ENCODE assay signal across 9 cellular contexts in the genomic region with DNA sequence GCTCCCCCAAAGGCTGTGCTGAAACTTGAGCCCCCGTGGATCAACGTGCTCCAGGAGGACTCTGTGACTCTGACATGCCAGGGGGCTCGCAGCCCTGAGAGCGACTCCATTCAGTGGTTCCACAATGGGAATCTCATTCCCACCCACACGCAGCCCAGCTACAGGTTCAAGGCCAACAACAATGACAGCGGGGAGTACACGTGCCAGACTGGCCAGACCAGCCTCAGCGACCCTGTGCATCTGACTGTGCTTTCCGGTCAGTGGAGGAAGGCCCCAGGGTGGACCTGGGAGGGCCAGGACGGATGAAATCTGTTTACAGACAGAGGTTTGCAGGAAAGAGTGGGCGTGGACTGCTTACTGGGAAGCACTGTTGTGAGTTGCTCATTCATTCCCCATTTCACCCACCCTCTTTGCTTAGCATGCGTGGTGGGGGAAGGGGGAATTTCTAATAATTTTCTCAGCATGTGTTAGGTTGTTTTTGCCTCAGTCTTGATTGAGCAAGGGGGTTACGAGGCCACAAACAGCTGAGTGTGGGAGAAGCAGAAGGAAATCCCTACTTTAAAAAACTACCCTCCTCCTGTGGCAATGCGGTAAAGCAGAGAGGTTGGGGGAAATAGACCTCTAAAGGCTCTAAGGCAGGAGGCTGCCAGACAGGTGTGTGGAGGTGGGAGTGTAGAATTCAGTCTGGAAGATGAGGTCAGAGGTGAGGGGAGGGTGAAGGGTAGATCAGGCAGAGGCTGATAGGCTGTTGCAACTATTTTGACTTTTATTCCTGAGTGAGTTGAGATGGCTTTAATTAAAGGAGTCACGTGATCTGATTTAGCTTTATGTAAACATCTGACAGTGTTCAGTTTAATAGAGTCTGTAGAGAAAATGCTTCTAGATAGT. TPM values are rescaled to one million over a fixed set of nuclear protein-coding genes. Genes with fewer than 3 reads are reported as not detected.
A peak's percentile ranks its signal among the peaks of the same experiment; 100 is the strongest.
DNase-seq lines count a peak whose midpoint lies in the region; ATAC-seq and TF ChIP-seq lines count a peak whose summit lies in the region.
"Had no signal": no experiment of that assay in that cellular context is flagged by ENCODE, and none has a peak within 500 bp of the region (broad histone marks: within the 10 kb centered on the region; RNA-seq: fewer than 3 reads in every experiment).

No MANE protein-coding gene starts in this region.

- H3K4me3 ChIP-seq in CD8-positive, alpha-beta memory T cell (ENCODE audit: low read length): no peak overlapping the region
- peak overlapping the region; percentile 18 to 40 (median 27) for H3K4me3 ChIP-seq in esophagus muscularis mucosa

- DNase-seq in CD8-positive, alpha-beta memory T cell: no peak
- DNase-seq in NOMO-1 (lab: John Stamatoyannopoulos, UW; ENCODE audit: unreplicated experiment in 2 of 2) (peak; percentile 75 to 77), esophagus muscularis mucosa (ENCODE audit: extremely low spot score) (no peak), posterior vena cava (ENCODE audit: low spot score) (no peak)
- no peak for DNase-seq in activated T-cell treated with anti-CD3 and anti-CD28 coated beads, Interleukin-2, amount 50 U/mL, for 4 hours

- no peaks in the 10 kb centered on the region for H3K4me1 Mint-ChIP-seq in CD8-positive, alpha-beta memory T cell
- H3K4me1 Mint-ChIP-seq in nephron: peaks cover 17% of the 10 kb centered on the region
- H3K4me1 Mint-ChIP-seq in activated T-cell treated with anti-CD3 and anti-CD28 coated beads, Interleukin-2, amount 50 U/mL, for 4 hours (ENCODE audit: low read depth): peaks cover 3% of the 10 kb centered on the region

- POLR2A ChIA-PET in CD8-positive, alpha-beta memory T cell (lab: Charles Lee): no interaction called here

- H3K4me1 ChIP-seq in CD8-positive, alpha-beta memory T cell (ENCODE audit: insufficient read depth, low read length): no peaks in the 10 kb centered on the region
- peaks cover 0 to 18% (median 8%) of the 10 kb centered on the region in 4 donors for H3K4me1 ChIP-seq in esophagus muscularis mucosa

- 52% methylated on average over 15 of the region's 15 CpGs for WGBS in esophagus muscularis mucosa

- peak overlapping the region; percentile 78 for H3K27ac ChIP-seq in CD8-positive, alpha-beta memory T cell (ENCODE audit: low read depth, low read length)
- no peak overlapping the region for H3K27ac ChIP-seq in esophagus muscularis mucosa (replicated peaks in 1 of 4)

- no peak for TF ChIP-seq EP300 in esophagus muscularis mucosa (IDR thresholded peaks at IDR 0.05)

- TF ChIP-seq CTCF in esophagus muscularis mucosa (IDR thresholded peaks at IDR 0.05) (no peak), nephron (IDR thresholded peaks at IDR 0.05; ENCODE audit: unreplicated experiment in 3 of 3) (no peak)

- H3K9me3 Mint-ChIP-seq in CD8-positive, alpha-beta memory T cell: peaks cover 0 to 2% (median 0%) of the 10 kb centered on the region in 5 donors
- H3K9me3 Mint-ChIP-seq in nephron: no peaks in the 10 kb centered on the region
- no peaks in the 10 kb centered on the region for H3K9me3 Mint-ChIP-seq in activated T-cell treated with anti-CD3 and anti-CD28 coated beads, Interleukin-2, amount 50 U/mL, for 4 hours

- peaks cover 12 to 26% of the 10 kb centered on the region in 2 donors for H3K27me3 Mint-ChIP-seq in CD8-positive, alpha-beta memory T cell
- H3K27me3 Mint-ChIP-seq in nephron (ENCODE audit: low read depth): peaks cover 10% of the 10 kb centered on the region
- H3K27me3 Mint-ChIP-seq in activated T-cell treated with anti-CD3 and anti-CD28 coated beads, Interleukin-2, amount 50 U/mL, for 4 hours (ENCODE audit: low read depth): peaks cover 20% of the 10 kb centered on the region

- ATAC-seq in activated T-cell treated with anti-CD3 and anti-CD28 coated beads, Interleukin-2, amount 50 U/mL, for 4 hours: no peak
- ATAC-seq in HG02852 (IDR thresholded peaks at IDR 0.05; ENCODE audit: unreplicated experiment) (no peak), GM18502 (IDR thresholded peaks at IDR 0.05; ENCODE audit: poor library complexity, unreplicated experiment) (no peak)

- H3K9me3 ChIP-seq in CD8-positive, alpha-beta memory T cell (ENCODE audit: low read length): no peaks in the 10 kb centered on the region
- no peaks in the 10 kb centered on the region for H3K9me3 ChIP-seq in esophagus muscularis mucosa

- CTCF ChIA-PET in CD8-positive, alpha-beta memory T cell (lab: Charles Lee): interaction anchor here (1.0 kb wide), 1 partner anchor 235 kb away, joined by 3 read pairs; no protein-coding TSS in a partner anchor

- intact Hi-C loops in esophagus muscularis mucosa (cut with DNase I): no loop called here
- intact Hi-C loops in posterior vena cava (cut with DNase I): no loop called here

- no peaks in the 10 kb centered on the region for H3K36me3 ChIP-seq in CD8-positive, alpha-beta memory T cell (ENCODE audit: insufficient read depth, low read length)
- H3K36me3 ChIP-seq in esophagus muscularis mucosa: no peaks in the 10 kb centered on the region

- H3K36me3 Mint-ChIP-seq in CD8-positive, alpha-beta memory T cell: no peaks in the 10 kb centered on the region
- no peaks in the 10 kb centered on the region for H3K36me3 Mint-ChIP-seq in nephron (ENCODE audit: low read depth)
- H3K36me3 Mint-ChIP-seq in activated T-cell treated with anti-CD3 and anti-CD28 coated beads, Interleukin-2, amount 50 U/mL, for 4 hours (ENCODE audit: insufficient read depth): no peaks in the 10 kb centered on the region

- H3K27ac Mint-ChIP-seq in CD8-positive, alpha-beta memory T cell: no peak overlapping the region
- H3K27ac Mint-ChIP-seq in nephron: peak overlapping the region; percentile 16 to 78 (median 38)

- H3K27me3 ChIP-seq in CD8-positive, alpha-beta memory T cell (ENCODE audit: insufficient read depth, low read length, poor library complexity, severe bottlenecking): peaks cover 4% of the 10 kb centered on the region
- H3K27me3 ChIP-seq in esophagus muscularis mucosa: peaks cover 0 to 43% (median 0%) of the 10 kb centered on the region in 4 donors

- TF ChIP-seq POLR2A in esophagus muscularis mucosa (IDR thresholded peaks at IDR 0.05; ENCODE audit: low read depth): no peak

- H3K4me3 Mint-ChIP-seq in CD8-positive, alpha-beta memory T cell: peak overlapping the region in 1 of 7 donors; percentile 45
- H3K4me3 Mint-ChIP-seq in nephron: no peak overlapping the region
- no peak overlapping the region for H3K4me3 Mint-ChIP-seq in activated T-cell treated with anti-CD3 and anti-CD28 coated beads, Interleukin-2, amount 50 U/mL, for 4 hours

RNA-seq across cellular contexts. Expression of a gene that starts 1.3 kb away (rescaled TPM):
- under 1 TPM; 0.46 to 0.82 TPM for total RNA-seq in CD8-positive, alpha-beta memory T cell
- not detected for polyA plus RNA-seq in CD8-positive, alpha-beta memory T cell
- total RNA-seq in esophagus muscularis mucosa: 10 to 100 TPM; 19.0 to 89.0 (median 31.2) TPM
- total RNA-seq in activated T-cell treated with anti-CD3 and anti-CD28 coated beads, Interleukin-2, amount 50 U/mL, for 4 hours: under 1 TPM; 0.29 to 0.86 (median 0.38) TPM
- 10 to 100 TPM; 60.8 to 93.7 TPM for total RNA-seq in posterior vena cava
- total RNA-seq: T-helper 1 cell treated with Interleukin-12 subunit alpha and Interleukin-12 subunit beta and Interleukin-4 antibody, amounts not matched to agents 30 ng/mL and 1 ng/mL, for 36 hours had no signal

RNA-seq across cellular contexts. Expression of a gene that starts 17.8 kb away (rescaled TPM):
- total RNA-seq in CD8-positive, alpha-beta memory T cell: 1 to 10 TPM in 1 of 2 experiments, under 1 TPM in 1; 0.90 to 1.3 TPM
- 1.4 TPM for polyA plus RNA-seq in CD8-positive, alpha-beta memory T cell
- total RNA-seq in esophagus muscularis mucosa (1 to 10 TPM; 1.8 to 6.5 (median 3.3) TPM), posterior vena cava (1 to 10 TPM; 6.4 to 6.7 TPM)
- 1 to 10 TPM in 2 of 3 donors, under 1 TPM in 1; 0.82 to 3.8 (median 1.9) TPM for total RNA-seq in activated T-cell treated with anti-CD3 and anti-CD28 coated beads, Interleukin-2, amount 50 U/mL, for 4 hours

RNA-seq across cellular contexts. Expression of a gene that starts 43.0 kb away (rescaled TPM):
- total RNA-seq in CD8-positive, alpha-beta memory T cell: 1 to 10 TPM in 1 of 2 experiments, under 1 TPM in 1; 0.58 to 1.1 TPM
- polyA plus RNA-seq in CD8-positive, alpha-beta memory T cell: 44.6 TPM
- total RNA-seq in esophagus muscularis mucosa (10 to 100 TPM in 2 of 4 donors, 1 to 10 TPM in 2; 7.6 to 18.7 (median 10.2) TPM), posterior vena cava (10 to 100 TPM; 41.0 to 64.2 TPM)
- under 1 TPM; 0.40 to 0.87 (median 0.61) TPM for total RNA-seq in activated T-cell treated with anti-CD3 and anti-CD28 coated beads, Interleukin-2, amount 50 U/mL, for 4 hours
- total RNA-seq: T-helper 1 cell treated with Interleukin-12 subunit alpha and Interleukin-12 subunit beta and Interleukin-4 antibody, amounts not matched to agents 30 ng/mL and 1 ng/mL, for 36 hours had no signal

Comparison
In these comparisons a context has a peak if more than half of its experiments do, and no peak if none do; other contexts are left out.
1. DNase-seq: peak in NOMO-1 (2 of 2); none in CD8-positive, alpha-beta memory T cell (0 of 5), esophagus muscularis mucosa (single experiment), activated T-cell treated with anti-CD3 and anti-CD28 coated beads, Interleukin-2, amount 50 U/mL, for 4 hours (single experiment) and posterior vena cava (single experiment).
2. H3K27ac Mint-ChIP-seq: peak in nephron (3 of 3); none in CD8-positive, alpha-beta memory T cell (0 of 8).
3. RNA of a gene that starts 1.3 kb away (total RNA-seq): 60.8 to 93.7 TPM in posterior vena cava and 19.0 to 89.0 TPM in esophagus muscularis mucosa; 0.46 to 0.82 TPM in CD8-positive, alpha-beta memory T cell and 0.29 to 0.86 TPM in activated T-cell treated with anti-CD3 and anti-CD28 coated beads, Interleukin-2, amount 50 U/mL, for 4 hours; every median in the first group is over 10 times any median in the second.
4. RNA of a gene that starts 43.0 kb away (total RNA-seq): 41.0 to 64.2 TPM in posterior vena cava and 7.6 to 18.7 TPM in esophagus muscularis mucosa; 0.58 to 1.1 TPM in CD8-positive, alpha-beta memory T cell and 0.40 to 0.87 TPM in activated T-cell treated with anti-CD3 and anti-CD28 coated beads, Interleukin-2, amount 50 U/mL, for 4 hours; every median in the first group is over 4 times any median in the second.